In genomic region chr3:197737749-197738462, GRCh38 we compare ENCODE assay signal across 10 cellular contexts. TPM values are rescaled to one million over a fixed set of nuclear protein-coding genes. Genes with fewer than 3 reads are reported as not detected.
DNase-seq lines count a peak whose midpoint lies in the region; ATAC-seq, FAIRE-seq and TF ChIP-seq lines count a peak whose summit lies in the region.
"Had no signal": no experiment of that assay in that cellular context is flagged by ENCODE, and none has a peak within 500 bp of the region (broad histone marks: within the 10 kb centered on the region; RNA-seq: fewer than 3 reads in every experiment).

No MANE protein-coding gene starts in this region.

- intact Hi-C loops in activated T-helper 1 cell treated with anti-CD3 and anti-CD28 coated beads, Interleukin-12 subunit alpha, Interleukin-12 subunit beta, Interleukin-2, Interleukin-4 antibody, amounts not matched to agents 30 ng/mL and 10 ng/mL and 1 ng/mL, durations not matched to agents 14 hours and 24 hours and 36 hours (cut with micrococcal nuclease): loop anchor here (1.0 to 10.0 kb wide), 3 partner anchors 11 to 443 kb away; partner anchors contain the start of genes DLG1 and FYTTD1
- intact Hi-C loops in kidney (cut with DNase I): no loop called here

- H3K27ac Mint-ChIP-seq in activated T-cell treated with anti-CD3 and anti-CD28 coated beads, Interleukin-2, amount 50 U/mL, for 24 hours: peak overlapping the region; percentile 91
- H3K27ac Mint-ChIP-seq in activated T-helper 1 cell treated with anti-CD3 and anti-CD28 coated beads, Interleukin-12 subunit alpha, Interleukin-12 subunit beta, Interleukin-2, Interleukin-4 antibody, amounts not matched to agents 30 ng/mL and 10 ng/mL and 1 ng/mL, durations not matched to agents 14 hours and 24 hours and 36 hours: no peak overlapping the region

- H3K9ac ChIP-seq in kidney (ENCODE audit: low read length in 2 of 2): peak overlapping the region in 1 of 2 donors; percentile 55

- H3K36me3 ChIP-seq in kidney (ENCODE audit: control insufficient read depth in 1 of 2, insufficient read depth in 2 of 2, low read length in 2 of 2) (no peaks in the 10 kb centered on the region), thoracic aorta (no peaks in the 10 kb centered on the region)

- TF ChIP-seq CTCF in kidney (IDR thresholded peaks at IDR 0.05; ENCODE audit: borderline replicate concordance, extremely low read depth, insufficient read depth): no peak
- TF ChIP-seq CTCF in thoracic aorta (IDR thresholded peaks at IDR 0.05): no peak

- H3K4me3 Mint-ChIP-seq in activated T-cell treated with anti-CD3 and anti-CD28 coated beads, Interleukin-2, amount 50 U/mL, for 24 hours: peak overlapping the region; percentile 89
- peak overlapping the region; percentile 84 for H3K4me3 Mint-ChIP-seq in activated T-helper 1 cell treated with anti-CD3 and anti-CD28 coated beads, Interleukin-12 subunit alpha, Interleukin-12 subunit beta, Interleukin-2, Interleukin-4 antibody, amounts not matched to agents 30 ng/mL and 10 ng/mL and 1 ng/mL, durations not matched to agents 14 hours and 24 hours and 36 hours

- H3K4me1 Mint-ChIP-seq in activated T-cell treated with anti-CD3 and anti-CD28 coated beads, Interleukin-2, amount 50 U/mL, for 24 hours (ENCODE audit: low read depth): peaks cover 34% of the 10 kb centered on the region
- peaks cover 31% of the 10 kb centered on the region for H3K4me1 Mint-ChIP-seq in activated T-helper 1 cell treated with anti-CD3 and anti-CD28 coated beads, Interleukin-12 subunit alpha, Interleukin-12 subunit beta, Interleukin-2, Interleukin-4 antibody, amounts not matched to agents 30 ng/mL and 10 ng/mL and 1 ng/mL, durations not matched to agents 14 hours and 24 hours and 36 hours (ENCODE audit: low read depth)

- DNase-seq in activated T-cell treated with anti-CD3 and anti-CD28 coated beads, Interleukin-2, amount 50 U/mL, for 24 hours: no peak
- DNase-seq in activated T-cell treated with anti-CD3 and anti-CD28 coated beads, Interleukin-2, amount 50 U/mL, for 1 hour: no peak
- DNase-seq in activated T-helper 1 cell treated with anti-CD3 and anti-CD28 coated beads, Interleukin-12 subunit alpha, Interleukin-12 subunit beta, Interleukin-2, Interleukin-4 antibody, amounts not matched to agents 30 ng/mL and 10 ng/mL and 1 ng/mL, durations not matched to agents 14 hours and 24 hours and 36 hours (ENCODE audit: low spot score): no peak
- DNase-seq in kidney (no peak), thoracic aorta (ENCODE audit: low spot score) (no peak), NCI-H2081 (lab: John Stamatoyannopoulos, UW) (no peak), SHP77 (lab: John Stamatoyannopoulos, UW) (no peak)
- DNase-seq: NCI-H69 had no signal

- no peaks in the 10 kb centered on the region for H3K9me3 Mint-ChIP-seq in activated T-cell treated with anti-CD3 and anti-CD28 coated beads, Interleukin-2, amount 50 U/mL, for 24 hours
- H3K9me3 Mint-ChIP-seq in activated T-helper 1 cell treated with anti-CD3 and anti-CD28 coated beads, Interleukin-12 subunit alpha, Interleukin-12 subunit beta, Interleukin-2, Interleukin-4 antibody, amounts not matched to agents 30 ng/mL and 10 ng/mL and 1 ng/mL, durations not matched to agents 14 hours and 24 hours and 36 hours: no peaks in the 10 kb centered on the region

- no peak for ATAC-seq in thoracic aorta (ENCODE audit: insufficient number of reproducible peaks, low FRiP score, low read depth)
- ATAC-seq in activated CD4-positive, CD25-positive, alpha-beta regulatory T cell treated with anti-CD3 and anti-CD28 coated beads, Interleukin-2, amount 50 U/mL, for 24 hours: no peak

- H3K4me3 ChIP-seq in kidney (ENCODE audit: low read length in 2 of 2): peak overlapping the region; percentile 75 to 83
- peak overlapping the region; percentile 99 for H3K4me3 ChIP-seq in thoracic aorta

- no peaks in the 10 kb centered on the region for H3K27me3 Mint-ChIP-seq in activated T-cell treated with anti-CD3 and anti-CD28 coated beads, Interleukin-2, amount 50 U/mL, for 24 hours
- peaks cover 4% of the 10 kb centered on the region for H3K27me3 Mint-ChIP-seq in activated T-helper 1 cell treated with anti-CD3 and anti-CD28 coated beads, Interleukin-12 subunit alpha, Interleukin-12 subunit beta, Interleukin-2, Interleukin-4 antibody, amounts not matched to agents 30 ng/mL and 10 ng/mL and 1 ng/mL, durations not matched to agents 14 hours and 24 hours and 36 hours (ENCODE audit: insufficient read depth)

- H3K27ac ChIP-seq in kidney (ENCODE audit: low read depth in 2 of 2, low read length in 2 of 2) (no peak overlapping the region), thoracic aorta (peak overlapping the region; percentile 74 to 79)

- H3K4me1 ChIP-seq in kidney (ENCODE audit: control insufficient read depth in 1 of 2, insufficient read depth in 1 of 2, low read depth in 1 of 2, low read length in 2 of 2) (peaks cover 0 to 9% of the 10 kb centered on the region in 2 donors), thoracic aorta (ENCODE audit: control insufficient read depth in 1 of 2, low read depth in 2 of 2) (peaks cover 7 to 22% of the 10 kb centered on the region in 2 donors)

- H3K27me3 ChIP-seq in thoracic aorta (replicated peaks; ENCODE audit: insufficient read depth): no peaks in the 10 kb centered on the region

- no peaks in the 10 kb centered on the region for H3K9me3 ChIP-seq in kidney (ENCODE audit: control insufficient read depth in 1 of 2, low read length in 2 of 2)
- H3K9me3 ChIP-seq in thoracic aorta: no peaks in the 10 kb centered on the region

- H3K36me3 Mint-ChIP-seq in activated T-cell treated with anti-CD3 and anti-CD28 coated beads, Interleukin-2, amount 50 U/mL, for 24 hours (ENCODE audit: low read depth): peaks cover 20% of the 10 kb centered on the region
- H3K36me3 Mint-ChIP-seq in activated T-helper 1 cell treated with anti-CD3 and anti-CD28 coated beads, Interleukin-12 subunit alpha, Interleukin-12 subunit beta, Interleukin-2, Interleukin-4 antibody, amounts not matched to agents 30 ng/mL and 10 ng/mL and 1 ng/mL, durations not matched to agents 14 hours and 24 hours and 36 hours (ENCODE audit: low read depth): peaks cover 3% of the 10 kb centered on the region

- FAIRE-seq in kidney (lab: Jason Lieb, UNC): no peak
- FAIRE-seq: colon had no signal

RNA-seq across cellular contexts. Expression of gene RUBCN, which starts 1.2 kb away (rescaled TPM):
- 44.7 and 45.2 TPM in 2 replicates for total RNA-seq in activated T-helper 1 cell treated with anti-CD3 and anti-CD28 coated beads, Interleukin-12 subunit alpha, Interleukin-12 subunit beta, Interleukin-2, Interleukin-4 antibody, amounts not matched to agents 30 ng/mL and 10 ng/mL and 1 ng/mL, durations not matched to agents 14 hours and 24 hours and 36 hours
- 31.5 TPM for total RNA-seq in kidney
- polyA plus RNA-seq in kidney (ENCODE audit: insufficient read depth, low read depth, low replicate concordance): 4.4 TPM
- 10 to 100 TPM; 52.1 to 67.3 TPM for total RNA-seq in thoracic aorta

RNA-seq across cellular contexts. Expression of gene FYTTD1, which starts 11.8 kb away (rescaled TPM):
- total RNA-seq in activated T-helper 1 cell treated with anti-CD3 and anti-CD28 coated beads, Interleukin-12 subunit alpha, Interleukin-12 subunit beta, Interleukin-2, Interleukin-4 antibody, amounts not matched to agents 30 ng/mL and 10 ng/mL and 1 ng/mL, durations not matched to agents 14 hours and 24 hours and 36 hours: 59.0 and 77.2 TPM in 2 replicates
- 53.7 TPM for total RNA-seq in kidney
- polyA plus RNA-seq in kidney (ENCODE audit: insufficient read depth, low read depth, low replicate concordance): 11.9 TPM
- 10 to 100 TPM; 20.4 to 47.3 TPM for total RNA-seq in thoracic aorta

RNA-seq across cellular contexts. Expression of gene LRCH3, which starts 53.1 kb away (rescaled TPM):
- 50.0 and 57.8 TPM in 2 replicates for total RNA-seq in activated T-helper 1 cell treated with anti-CD3 and anti-CD28 coated beads, Interleukin-12 subunit alpha, Interleukin-12 subunit beta, Interleukin-2, Interleukin-4 antibody, amounts not matched to agents 30 ng/mL and 10 ng/mL and 1 ng/mL, durations not matched to agents 14 hours and 24 hours and 36 hours
- 52.0 TPM for total RNA-seq in kidney
- 11.6 TPM for polyA plus RNA-seq in kidney (ENCODE audit: insufficient read depth, low read depth, low replicate concordance)
- 10 to 100 TPM; 66.7 to 87.6 TPM for total RNA-seq in thoracic aorta

Comparison
In these comparisons a context has a peak if more than half of its experiments do, and no peak if none do; other contexts are left out.
1. H3K27ac ChIP-seq: peak in thoracic aorta (2 of 2); none in kidney (0 of 2).